13 cellular contexts compared by ENCODE assay signal in genomic region chr10:129193148-129193547, GRCh38.
DNase-seq lines count a peak whose midpoint lies in the region; ATAC-seq lines count a peak whose summit lies in the region.
"Had no signal": no experiment of that assay in that cellular context is flagged by ENCODE, and none has a peak within 500 bp of the region (broad histone marks: within the 10 kb centered on the region; RNA-seq: fewer than 3 reads in every experiment).

No MANE protein-coding gene starts in this region.

- H3K4me3 Mint-ChIP-seq in activated T-cell treated with anti-CD3 and anti-CD28 coated beads, Interleukin-2, amount 50 U/mL, for 72 hours, result peak overlapping the region in 1 of 2 donors; percentile 1
- H3K4me3 Mint-ChIP-seq in stimulated activated effector memory CD8-positive, alpha-beta T cell treated with anti-CD3 and anti-CD28 coated beads, Interleukin-12 subunit alpha, Interleukin-12 subunit beta, amount 100 ng/mL, for 72 hours, result no peak overlapping the region

- H3K4me1 ChIP-seq in NT2/D1 (ENCODE audit: insufficient read depth, insufficient read length), result peaks cover 3% of the 10 kb centered on the region
- H3K4me1 ChIP-seq: BE2C, uterus had no signal

- ATAC-seq in activated T-cell treated with anti-CD3 and anti-CD28 coated beads, Interleukin-2, amount 50 U/mL, for 72 hours (replicated peaks in 1 of 2), result peak; percentile 74 to 89
- ATAC-seq in Right ventricle myocardium superior (ENCODE audit: poor library complexity), result peak; percentile 44
- ATAC-seq in stimulated activated effector memory CD8-positive, alpha-beta T cell treated with anti-CD3 and anti-CD28 coated beads, Interleukin-12 subunit alpha, Interleukin-12 subunit beta, amount 100 ng/mL, for 72 hours, result peak; percentile 51
- ATAC-seq in HG02973 (IDR thresholded peaks at IDR 0.05; ENCODE audit: unreplicated experiment), result no peak

- no peak overlapping the region for H3K4me3 ChIP-seq in NT2/D1 (ENCODE audit: insufficient read length, low read depth)
- H3K4me3 ChIP-seq: uterus had no signal

- DNase-seq in activated T-cell treated with anti-CD3 and anti-CD28 coated beads, Interleukin-2, amount 50 U/mL, for 72 hours, result peak; percentile 16 to 29
- no peak for DNase-seq in activated T-cell treated with anti-CD3 and anti-CD28 coated beads, Interleukin-2, amount 50 U/mL, for 1 hour
- DNase-seq in NT2/D1 (ENCODE audit: low read depth, low spot score), result peak; percentile 1
- no peak for DNase-seq in Right ventricle myocardium superior
- DNase-seq in stimulated activated effector memory CD8-positive, alpha-beta T cell treated with anti-CD3 and anti-CD28 coated beads, Interleukin-12 subunit alpha, Interleukin-12 subunit beta, amount 100 ng/mL, for 72 hours (ENCODE audit: low spot score in 2 of 2), result no peak
- DNase-seq in activated CD4-positive, CD25-positive, alpha-beta regulatory T cell treated with anti-CD3 and anti-CD28 coated beads, Interleukin-2, amount 50 U/mL, for 72 hours, result no peak
- DNase-seq in NCI-H774 (lab: John Stamatoyannopoulos, UW), result no peak
- DNase-seq: BE2C; central memory CD4-positive, alpha-beta T cell; GF-D8; SHP77 treated with DMSO at 0.1 percent for 48 hours had no signal

- H3K9me3 Mint-ChIP-seq in activated T-cell treated with anti-CD3 and anti-CD28 coated beads, Interleukin-2, amount 50 U/mL, for 72 hours, result peaks cover 0 to 4% of the 10 kb centered on the region in 2 donors
- H3K9me3 Mint-ChIP-seq in stimulated activated effector memory CD8-positive, alpha-beta T cell treated with anti-CD3 and anti-CD28 coated beads, Interleukin-12 subunit alpha, Interleukin-12 subunit beta, amount 100 ng/mL, for 72 hours, result peaks cover 7% of the 10 kb centered on the region

- H3K4me1 Mint-ChIP-seq in activated T-cell treated with anti-CD3 and anti-CD28 coated beads, Interleukin-2, amount 50 U/mL, for 72 hours (ENCODE audit: low read depth), result peaks cover 8% of the 10 kb centered on the region
- H3K4me1 Mint-ChIP-seq in stimulated activated effector memory CD8-positive, alpha-beta T cell treated with anti-CD3 and anti-CD28 coated beads, Interleukin-12 subunit alpha, Interleukin-12 subunit beta, amount 100 ng/mL, for 72 hours, result no peaks in the 10 kb centered on the region

- H3K9ac ChIP-seq in NT2/D1 (ENCODE audit: insufficient read length, low read depth), result no peak overlapping the region

- peaks cover 19% of the 10 kb centered on the region for H3K27me3 Mint-ChIP-seq in activated T-cell treated with anti-CD3 and anti-CD28 coated beads, Interleukin-2, amount 50 U/mL, for 72 hours (ENCODE audit: low read depth)

- intact Hi-C loops in Right ventricle myocardium superior (cut with DNase I), result no loop called here

- H3K36me3 Mint-ChIP-seq in activated T-cell treated with anti-CD3 and anti-CD28 coated beads, Interleukin-2, amount 50 U/mL, for 72 hours (ENCODE audit: insufficient read depth in 2 of 2), result no peaks in the 10 kb centered on the region
- no peaks in the 10 kb centered on the region for H3K36me3 Mint-ChIP-seq in stimulated activated effector memory CD8-positive, alpha-beta T cell treated with anti-CD3 and anti-CD28 coated beads, Interleukin-12 subunit alpha, Interleukin-12 subunit beta, amount 100 ng/mL, for 72 hours

- H3K27ac Mint-ChIP-seq in activated T-cell treated with anti-CD3 and anti-CD28 coated beads, Interleukin-2, amount 50 U/mL, for 72 hours, result no peak overlapping the region
- H3K27ac Mint-ChIP-seq in stimulated activated effector memory CD8-positive, alpha-beta T cell treated with anti-CD3 and anti-CD28 coated beads, Interleukin-12 subunit alpha, Interleukin-12 subunit beta, amount 100 ng/mL, for 72 hours, result no peak overlapping the region

- H3K27me3 ChIP-seq in NT2/D1 (ENCODE audit: insufficient read depth, insufficient read length), result no peaks in the 10 kb centered on the region
- H3K27me3 ChIP-seq: BE2C, uterus had no signal

- H3K9me3 ChIP-seq in NT2/D1 (ENCODE audit: insufficient read depth, low read length), result no peaks in the 10 kb centered on the region
- H3K9me3 ChIP-seq: BE2C, uterus had no signal

- H3K36me3 ChIP-seq in NT2/D1 (ENCODE audit: insufficient read depth, insufficient read length, low read length), result no peaks in the 10 kb centered on the region
- H3K36me3 ChIP-seq: BE2C, uterus had no signal

Comparison
In these comparisons a context has a peak if more than half of its experiments do, and no peak if none do; other contexts are left out.
1. DNase-seq: peak in activated T-cell treated with anti-CD3 and anti-CD28 coated beads, Interleukin-2, amount 50 U/mL, for 72 hours (2 of 2) and NT2/D1 (single experiment); none in activated T-cell treated with anti-CD3 and anti-CD28 coated beads, Interleukin-2, amount 50 U/mL, for 1 hour (single experiment), Right ventricle myocardium superior (single experiment), stimulated activated effector memory CD8-positive, alpha-beta T cell treated with anti-CD3 and anti-CD28 coated beads, Interleukin-12 subunit alpha, Interleukin-12 subunit beta, amount 100 ng/mL, for 72 hours (0 of 2), activated CD4-positive, CD25-positive, alpha-beta regulatory T cell treated with anti-CD3 and anti-CD28 coated beads, Interleukin-2, amount 50 U/mL, for 72 hours (single experiment) and NCI-H774 (single experiment).